ENCODE assay signal across 21 cellular contexts in genomic region chr21:44632067-44632466, GRCh38.
"Had no signal": no experiment of that assay in that cellular context is flagged by ENCODE, and none has a peak within 500 bp of the region (broad histone marks: within the 10 kb centered on the region; RNA-seq: fewer than 3 reads in every experiment).

No MANE protein-coding gene starts in this region.

- H3K27me3 Mint-ChIP-seq: stimulated activated naive CD8-positive, alpha-beta T cell treated with anti-CD3 and anti-CD28 coated beads, Interleukin-15, Interleukin-2, amounts not matched to agents 100 ng/mL and 50 ng/mL, for 24 hours had no signal

- H3K4me3 Mint-ChIP-seq: dendritic cell treated with granulocyte-macrophage colony-stimulating factor and Interleukin-4, amounts not matched to agents 40 ng/mL and 50 ng/mL, for 4 days; endodermal cell; memory B cell; natural killer cell; stimulated activated naive B cell treated with anti-CD40 and anti-IgM and Interleukin-4, amounts not matched to agents 10 μg/mL and 1 μg/mL and 100 μg/mL, for 72 hours; stimulated activated naive CD8-positive, alpha-beta T cell treated with anti-CD3 and anti-CD28 coated beads, Interleukin-15, Interleukin-2, amounts not matched to agents 100 ng/mL and 50 ng/mL, for 24 hours had no signal

- H3K4me1 Mint-ChIP-seq: endodermal cell had no signal

- ATAC-seq: esophagus mucosa; gastrocnemius medialis; left lobe of liver; natural killer cell; psoas muscle; right cardiac atrium; stimulated activated naive B cell treated with anti-CD40 and anti-IgM and Interleukin-4, amounts not matched to agents 10 μg/mL and 1 μg/mL and 100 μg/mL, for 72 hours had no signal

- DNase-seq: colonic mucosa; effector CD8-positive, alpha-beta T cell; foreskin fibroblast; gastrocnemius medialis; head of caudate nucleus; kidney; natural killer cell; occipital lobe; ovary; psoas muscle; right cardiac atrium; spleen; stimulated activated CD4-positive, alpha-beta T cell treated with anti-CD3 and anti-CD28 coated beads, Interleukin-4, amount 100 ng/mL, for 4 hours; stimulated activated naive B cell treated with anti-CD40 and anti-IgM and Interleukin-4, amounts not matched to agents 10 μg/mL and 1 μg/mL and 100 μg/mL, for 72 hours; upper lobe of left lung had no signal

- H3K27ac Mint-ChIP-seq: dendritic cell treated with granulocyte-macrophage colony-stimulating factor and Interleukin-4, amounts not matched to agents 40 ng/mL and 50 ng/mL, for 4 days; endodermal cell; memory B cell; stimulated activated naive B cell treated with anti-CD40 and anti-IgM and Interleukin-4, amounts not matched to agents 10 μg/mL and 1 μg/mL and 100 μg/mL, for 72 hours; stimulated activated naive CD8-positive, alpha-beta T cell treated with anti-CD3 and anti-CD28 coated beads, Interleukin-15, Interleukin-2, amounts not matched to agents 100 ng/mL and 50 ng/mL, for 24 hours had no signal
